Comparison of ENCODE assay signal across 8 cellular contexts in genomic region chr1:206508130-206508884, GRCh38. TPM values are rescaled to one million over a fixed set of nuclear protein-coding genes. Genes with fewer than 3 reads are reported as not detected.
DNase-seq lines count a peak whose midpoint lies in the region; ATAC-seq lines count a peak whose summit lies in the region.

No MANE protein-coding gene starts in this region.

- DNase-seq in activated naive CD8-positive, alpha-beta T cell treated with anti-CD3 and anti-CD28 coated beads, Interleukin-2, amount 10 ng/mL, durations not matched to agents 7 days and 5 days = no peak
- DNase-seq in stimulated activated effector memory CD8-positive, alpha-beta T cell treated with anti-CD3 and anti-CD28 coated beads, Interleukin-12 subunit alpha, Interleukin-12 subunit beta, amount 100 ng/mL, for 72 hours (ENCODE audit: low spot score in 2 of 2) = no peak
- no peak for DNase-seq in LoVo (ENCODE audit: low spot score)

- H3K4me3 Mint-ChIP-seq in activated naive CD8-positive, alpha-beta T cell treated with anti-CD3 and anti-CD28 coated beads, Interleukin-2, amount 10 ng/mL, durations not matched to agents 7 days and 5 days = peak overlapping the region; percentile 53
- H3K4me3 Mint-ChIP-seq in stimulated activated effector memory CD8-positive, alpha-beta T cell treated with anti-CD3 and anti-CD28 coated beads, Interleukin-12 subunit alpha, Interleukin-12 subunit beta, amount 100 ng/mL, for 72 hours = peak overlapping the region; percentile 73

- H3K4me3 ChIP-seq in HUES48 (ENCODE audit: low read depth, low read length) (peak overlapping the region; percentile 66), iPS-20b (ENCODE audit: low read length) (peak overlapping the region; percentile 72; the same call in 1 of the 2 replicates)

- H3K36me3 Mint-ChIP-seq in activated naive CD8-positive, alpha-beta T cell treated with anti-CD3 and anti-CD28 coated beads, Interleukin-2, amount 10 ng/mL, durations not matched to agents 7 days and 5 days = no peaks in the 10 kb centered on the region
- H3K36me3 Mint-ChIP-seq in stimulated activated effector memory CD8-positive, alpha-beta T cell treated with anti-CD3 and anti-CD28 coated beads, Interleukin-12 subunit alpha, Interleukin-12 subunit beta, amount 100 ng/mL, for 72 hours = peaks cover 9% of the 10 kb centered on the region

- ATAC-seq in activated naive CD8-positive, alpha-beta T cell treated with anti-CD3 and anti-CD28 coated beads, Interleukin-2, amount 10 ng/mL, durations not matched to agents 7 days and 5 days (ENCODE audit: low read depth) = no peak
- ATAC-seq in stimulated activated effector memory CD8-positive, alpha-beta T cell treated with anti-CD3 and anti-CD28 coated beads, Interleukin-12 subunit alpha, Interleukin-12 subunit beta, amount 100 ng/mL, for 72 hours = no peak
- ATAC-seq in HG02623 (IDR thresholded peaks at IDR 0.05; ENCODE audit: unreplicated experiment) (no peak), HG02938 (IDR thresholded peaks at IDR 0.05; ENCODE audit: unreplicated experiment) (no peak), HG03565 (IDR thresholded peaks at IDR 0.05; ENCODE audit: unreplicated experiment) (no peak)

- H3K27ac ChIP-seq in HUES48 (ENCODE audit: low read depth, low read length) (no peak overlapping the region), iPS-20b (ENCODE audit: low read length) (no peak overlapping the region)

- no peaks in the 10 kb centered on the region for H3K9me3 Mint-ChIP-seq in activated naive CD8-positive, alpha-beta T cell treated with anti-CD3 and anti-CD28 coated beads, Interleukin-2, amount 10 ng/mL, durations not matched to agents 7 days and 5 days
- H3K9me3 Mint-ChIP-seq in stimulated activated effector memory CD8-positive, alpha-beta T cell treated with anti-CD3 and anti-CD28 coated beads, Interleukin-12 subunit alpha, Interleukin-12 subunit beta, amount 100 ng/mL, for 72 hours = no peaks in the 10 kb centered on the region

- peaks cover 10% of the 10 kb centered on the region; the same call in 1 of the 2 replicates for H3K4me1 ChIP-seq in HUES48 (ENCODE audit: control insufficient read depth, insufficient read depth, low read length)
- peaks cover 9% of the 10 kb centered on the region; the same call in 1 of the 2 replicates for H3K4me1 ChIP-seq in iPS-20b (ENCODE audit: insufficient read depth, low read length)

- H3K27me3 ChIP-seq in HUES48 (ENCODE audit: control insufficient read depth, insufficient read depth, low read length) (peaks cover 74% of the 10 kb centered on the region), iPS-20b (ENCODE audit: insufficient read depth, low read length) (peaks cover 90% of the 10 kb centered on the region)

- H3K9me3 ChIP-seq in HUES48 (ENCODE audit: control insufficient read depth, insufficient read depth, low read length) = no peaks in the 10 kb centered on the region
- no peaks in the 10 kb centered on the region for H3K9me3 ChIP-seq in iPS-20b (ENCODE audit: insufficient read depth, low read depth, low read length)

- no peak overlapping the region for H3K27ac Mint-ChIP-seq in activated naive CD8-positive, alpha-beta T cell treated with anti-CD3 and anti-CD28 coated beads, Interleukin-2, amount 10 ng/mL, durations not matched to agents 7 days and 5 days
- H3K27ac Mint-ChIP-seq in stimulated activated effector memory CD8-positive, alpha-beta T cell treated with anti-CD3 and anti-CD28 coated beads, Interleukin-12 subunit alpha, Interleukin-12 subunit beta, amount 100 ng/mL, for 72 hours = no peak overlapping the region

- no peak overlapping the region for H3K9ac ChIP-seq in HUES48 (ENCODE audit: low read depth, low read length)
- H3K9ac ChIP-seq in iPS-20b (ENCODE audit: low read depth, low read length) = no peak overlapping the region

- POLR2A ChIA-PET in activated naive CD8-positive, alpha-beta T cell treated with anti-CD3 and anti-CD28 coated beads, Interleukin-2, amount 10 ng/mL, durations not matched to agents 7 days and 5 days (lab: Charles Lee) = no interaction called here

- H3K36me3 ChIP-seq in HUES48 (ENCODE audit: control insufficient read depth, insufficient read depth, low read length) (no peaks in the 10 kb centered on the region), iPS-20b (ENCODE audit: insufficient read depth, low read depth, low read length) (no peaks in the 10 kb centered on the region)

- H3K27me3 Mint-ChIP-seq in activated naive CD8-positive, alpha-beta T cell treated with anti-CD3 and anti-CD28 coated beads, Interleukin-2, amount 10 ng/mL, durations not matched to agents 7 days and 5 days = peaks cover 26% of the 10 kb centered on the region

- peaks cover 29% of the 10 kb centered on the region for H3K4me1 Mint-ChIP-seq in activated naive CD8-positive, alpha-beta T cell treated with anti-CD3 and anti-CD28 coated beads, Interleukin-2, amount 10 ng/mL, durations not matched to agents 7 days and 5 days
- H3K4me1 Mint-ChIP-seq in stimulated activated effector memory CD8-positive, alpha-beta T cell treated with anti-CD3 and anti-CD28 coated beads, Interleukin-12 subunit alpha, Interleukin-12 subunit beta, amount 100 ng/mL, for 72 hours = peaks cover 51% of the 10 kb centered on the region

RNA-seq across cellular contexts. Expression of gene RASSF5, which starts 1.0 kb away (rescaled TPM):
- total RNA-seq in activated naive CD8-positive, alpha-beta T cell treated with anti-CD3 and anti-CD28 coated beads, Interleukin-2, amount 10 ng/mL, durations not matched to agents 7 days and 5 days = 100 to 1,000 TPM; 211 TPM

RNA-seq across cellular contexts. Expression of gene IKBKE, which starts 38.0 kb away (rescaled TPM):
- 10 to 100 TPM; 83.5 to 84.0 TPM for total RNA-seq in activated naive CD8-positive, alpha-beta T cell treated with anti-CD3 and anti-CD28 coated beads, Interleukin-2, amount 10 ng/mL, durations not matched to agents 7 days and 5 days
